ENCODE assay signal across 10 cellular contexts in the genomic region with DNA sequence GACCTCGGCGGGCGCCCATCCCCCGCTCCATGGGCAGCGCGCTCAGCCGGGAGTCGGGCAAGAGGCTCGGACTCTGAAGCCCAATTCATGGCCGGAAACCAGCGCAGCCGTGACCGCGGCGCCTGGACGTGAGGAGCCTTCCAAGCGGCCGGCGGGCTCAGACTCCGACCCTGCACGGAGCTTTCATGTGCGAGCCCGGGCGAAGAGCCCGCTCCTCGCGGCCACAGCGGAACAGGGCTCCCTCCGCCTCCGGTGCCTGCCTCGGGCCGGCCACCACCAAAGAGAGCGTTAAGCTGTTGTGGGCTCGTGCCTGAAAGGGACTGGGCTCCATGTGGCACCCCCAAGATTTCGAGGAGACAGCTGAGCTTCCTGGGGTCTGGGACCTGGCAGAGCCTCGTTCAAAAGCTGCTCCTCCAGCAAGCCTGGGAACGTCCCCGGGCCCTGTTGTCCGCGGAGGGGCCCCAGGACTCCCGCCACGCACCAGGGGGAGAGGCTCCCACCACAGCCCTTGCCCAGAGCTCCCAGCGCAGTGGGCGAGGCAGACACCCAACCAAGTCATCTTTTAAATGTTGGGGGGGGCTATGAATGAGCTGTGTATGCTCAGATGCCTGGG. TPM values are rescaled to one million over a fixed set of nuclear protein-coding genes. Genes with fewer than 3 reads are reported as not detected.
DNase-seq lines count a peak whose midpoint lies in the region; ATAC-seq and TF ChIP-seq lines count a peak whose summit lies in the region.
"Had no signal": no experiment of that assay in that cellular context is flagged by ENCODE, and none has a peak within 500 bp of the region (broad histone marks: within the 10 kb centered on the region; RNA-seq: fewer than 3 reads in every experiment).

No MANE protein-coding gene starts in this region.

- peaks cover 54 to 100% of the 10 kb centered on the region in 2 donors for H3K27me3 ChIP-seq in left lung
- H3K27me3 ChIP-seq in tibial nerve, result peaks cover 0 to 68% of the 10 kb centered on the region in 2 donors

- TF ChIP-seq CTCF in left lung (IDR thresholded peaks at IDR 0.05) (no peak), tibial nerve (IDR thresholded peaks at IDR 0.05) (no peak)

- no peak for TF ChIP-seq POLR2A in tibial nerve (IDR thresholded peaks at IDR 0.05)

- H3K36me3 Mint-ChIP-seq in activated CD8-positive, alpha-beta memory T cell treated with anti-CD3 and anti-CD28 coated beads, Interleukin-2, amount 10 ng/mL, durations not matched to agents 7 days and 5 days, result no peaks in the 10 kb centered on the region

- WGBS in tibial nerve, 2 donors, result 12 to 24% methylated on average over 9 to 13 of the region's 44 CpGs

- H3K27ac ChIP-seq in left lung, result no peak overlapping the region
- peak overlapping the region in 1 of 4 donors; percentile 67 for H3K27ac ChIP-seq in tibial nerve
- H3K27ac ChIP-seq: body of pancreas, pancreas had no signal

- DNase-seq in activated CD8-positive, alpha-beta memory T cell treated with anti-CD3 and anti-CD28 coated beads for 24 hours, result peak; percentile 65
- no peak for DNase-seq in activated CD8-positive, alpha-beta memory T cell treated with anti-CD3 and anti-CD28 coated beads, Interleukin-2, amount 10 ng/mL, durations not matched to agents 7 days and 5 days
- DNase-seq in astrocyte of the hippocampus (ENCODE audit: low read depth, low spot score) (peak; percentile 53), left lung (peak; percentile 33 to 82), tibial nerve (ENCODE audit: low spot score in 2 of 2) (peak in 1 of 2 donors; percentile 12)

- ATAC-seq in activated CD8-positive, alpha-beta memory T cell treated with anti-CD3 and anti-CD28 coated beads, Interleukin-2, amount 10 ng/mL, durations not matched to agents 7 days and 5 days, result no peak
- ATAC-seq in left lung (peak; percentile 2), GM19328 (IDR thresholded peaks at IDR 0.05; ENCODE audit: unreplicated experiment) (no peak), esophagus mucosa (no peak), GM18867 (IDR thresholded peaks at IDR 0.05; ENCODE audit: unreplicated experiment) (no peak)

- no peaks in the 10 kb centered on the region for H3K36me3 ChIP-seq in left lung
- no peaks in the 10 kb centered on the region for H3K36me3 ChIP-seq in tibial nerve
- H3K36me3 ChIP-seq: pancreas had no signal

- no peaks in the 10 kb centered on the region for H3K9me3 ChIP-seq in left lung
- no peaks in the 10 kb centered on the region for H3K9me3 ChIP-seq in tibial nerve
- H3K9me3 ChIP-seq: body of pancreas, pancreas had no signal

- H3K4me3 Mint-ChIP-seq in activated CD8-positive, alpha-beta memory T cell treated with anti-CD3 and anti-CD28 coated beads, Interleukin-2, amount 10 ng/mL, durations not matched to agents 7 days and 5 days, result no peak overlapping the region

- peaks cover 73% of the 10 kb centered on the region for H3K27me3 Mint-ChIP-seq in activated CD8-positive, alpha-beta memory T cell treated with anti-CD3 and anti-CD28 coated beads, Interleukin-2, amount 10 ng/mL, durations not matched to agents 7 days and 5 days

- TF ChIP-seq EP300 in tibial nerve (IDR thresholded peaks at IDR 0.05), result no peak

- no peaks in the 10 kb centered on the region for H3K9me3 Mint-ChIP-seq in activated CD8-positive, alpha-beta memory T cell treated with anti-CD3 and anti-CD28 coated beads, Interleukin-2, amount 10 ng/mL, durations not matched to agents 7 days and 5 days (ENCODE audit: low read depth)

- H3K4me1 ChIP-seq in left lung (peaks cover 8 to 50% of the 10 kb centered on the region in 2 donors), tibial nerve (peaks cover 0 to 48% (median 6%) of the 10 kb centered on the region in 4 donors)

- intact Hi-C loops in left lung (cut with DNase I), result no loop called here

- H3K4me3 ChIP-seq in left lung, result peak overlapping the region; percentile 0 to 44
- peak overlapping the region; percentile 39 to 62 (median 47) for H3K4me3 ChIP-seq in tibial nerve
- H3K4me3 ChIP-seq: body of pancreas had no signal

- no peak overlapping the region for H3K27ac Mint-ChIP-seq in activated CD8-positive, alpha-beta memory T cell treated with anti-CD3 and anti-CD28 coated beads, Interleukin-2, amount 10 ng/mL, durations not matched to agents 7 days and 5 days

- CTCF ChIA-PET in activated CD8-positive, alpha-beta memory T cell treated with anti-CD3 and anti-CD28 coated beads, Interleukin-2, amount 10 ng/mL, durations not matched to agents 7 days and 5 days (lab: Charles Lee), result interaction anchor here (1.4 kb wide), 1 partner anchor 8 kb away, joined by 3 read pairs; no protein-coding TSS in a partner anchor

- peaks cover 12% of the 10 kb centered on the region for H3K4me1 Mint-ChIP-seq in activated CD8-positive, alpha-beta memory T cell treated with anti-CD3 and anti-CD28 coated beads, Interleukin-2, amount 10 ng/mL, durations not matched to agents 7 days and 5 days

RNA-seq across cellular contexts. Expression of a gene that starts 0.8 kb away (rescaled TPM):
- not detected for total RNA-seq in activated CD8-positive, alpha-beta memory T cell treated with anti-CD3 and anti-CD28 coated beads, Interleukin-2, amount 10 ng/mL, durations not matched to agents 7 days and 5 days
- total RNA-seq in left lung (1 to 10 TPM; 1.1 to 2.6 TPM), tibial nerve (10 to 100 TPM in 3 of 4 donors, 1 to 10 TPM in 1; 7.7 to 16.3 (median 10.5) TPM), esophagus mucosa (0.68 TPM)
